1 cellular context compared by ENCODE assay signal in the genomic region with DNA sequence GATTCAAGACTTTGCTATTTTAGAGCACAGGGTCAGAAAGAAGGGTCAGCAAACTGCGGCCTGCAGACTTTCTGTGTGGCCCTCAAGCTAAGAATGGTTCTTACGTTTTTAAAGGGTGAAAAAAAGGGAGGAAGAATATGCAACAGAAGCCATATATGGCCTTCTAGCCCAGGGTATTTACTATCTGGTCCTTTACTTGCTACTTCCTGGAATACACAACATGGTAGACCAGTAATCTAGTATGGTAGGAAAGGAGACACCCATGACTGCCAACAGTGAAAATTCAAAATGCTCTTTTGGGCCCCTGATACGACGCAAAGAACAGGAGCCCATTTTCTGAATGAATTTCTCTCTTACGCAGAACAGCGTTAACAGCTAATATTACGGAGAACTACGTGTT.
TF ChIP-seq lines count a peak whose summit lies in the region.

No MANE protein-coding gene starts in this region.

TF ChIP-seq in HepG2, 621 proteins besides CTCF, POLR2A, EP300 and RAD21 (continued from another document):
- TF ChIP-seq, protein P1, sequence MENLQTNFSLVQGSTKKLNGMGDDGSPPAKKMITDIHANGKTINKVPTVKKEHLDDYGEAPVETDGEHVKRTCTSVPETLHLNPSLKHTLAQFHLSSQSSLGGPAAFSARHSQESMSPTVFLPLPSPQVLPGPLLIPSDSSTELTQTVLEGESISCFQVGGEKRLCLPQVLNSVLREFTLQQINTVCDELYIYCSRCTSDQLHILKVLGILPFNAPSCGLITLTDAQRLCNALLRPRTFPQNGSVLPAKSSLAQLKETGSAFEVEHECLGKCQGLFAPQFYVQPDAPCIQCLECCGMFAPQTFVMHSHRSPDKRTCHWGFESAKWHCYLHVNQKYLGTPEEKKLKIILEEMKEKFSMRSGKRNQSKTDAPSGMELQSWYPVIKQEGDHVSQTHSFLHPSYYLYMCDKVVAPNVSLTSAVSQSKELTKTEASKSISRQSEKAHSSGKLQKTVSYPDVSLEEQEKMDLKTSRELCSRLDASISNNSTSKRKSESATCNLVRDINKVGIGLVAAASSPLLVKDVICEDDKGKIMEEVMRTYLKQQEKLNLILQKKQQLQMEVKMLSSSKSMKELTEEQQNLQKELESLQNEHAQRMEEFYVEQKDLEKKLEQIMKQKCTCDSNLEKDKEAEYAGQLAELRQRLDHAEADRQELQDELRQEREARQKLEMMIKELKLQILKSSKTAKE (CRISPR knock-in tag; IDR thresholded peaks at IDR 0.05; ENCODE audit: borderline replicate concordance): no peak
- no peak for TF ChIP-seq ZBTB42 (CRISPR knock-in tag; IDR thresholded peaks at IDR 0.05)
